Comparison of ENCODE assay signal across 17 cellular contexts in genomic region chr5:33491941-33492340, GRCh38.
"Had no signal": no experiment of that assay in that cellular context is flagged by ENCODE, and none has a peak within 500 bp of the region (broad histone marks: within the 10 kb centered on the region; RNA-seq: fewer than 3 reads in every experiment).

No MANE protein-coding gene starts in this region.

- H3K4me3 ChIP-seq: gastroesophageal sphincter, mucosa of descending colon, suprapubic skin, upper lobe of right lung had no signal

- H3K9me3 ChIP-seq: gastroesophageal sphincter, mucosa of descending colon, suprapubic skin, upper lobe of right lung had no signal

- H3K27me3 ChIP-seq: gastroesophageal sphincter, suprapubic skin, upper lobe of right lung had no signal

- H3K36me3 ChIP-seq: gastroesophageal sphincter, suprapubic skin, upper lobe of right lung had no signal

- H3K4me1 ChIP-seq: suprapubic skin, upper lobe of right lung had no signal

- FAIRE-seq: bronchial epithelial cell had no signal

- DNase-seq: activated CD8-positive, alpha-beta memory T cell treated with anti-CD3 and anti-CD28 coated beads, Interleukin-2, amount 10 ng/mL, durations not matched to agents 7 days and 5 days; activated effector memory CD4-positive, alpha-beta T cell treated with anti-CD3 and anti-CD28 coated beads, Interleukin-2, amount 50 U/mL, for 16 hours; activated T-cell treated with anti-CD3 and anti-CD28 coated beads, Interleukin-2, amount 50 U/mL, for 24 hours; endodermal cell; hippocampal formation; left cardiac atrium; naive thymus-derived CD8-positive, alpha-beta T cell; stimulated activated CD4-positive, alpha-beta T cell treated with anti-CD3 and anti-CD28 coated beads, Interleukin-2, amount 100 ng/mL, for 48 hours; stimulated activated CD8-positive, alpha-beta memory T cell treated with anti-CD3 and anti-CD28 coated beads, Interleukin-4, amount 100 ng/mL, for 48 hours; stimulated activated naive CD8-positive, alpha-beta T cell treated with anti-CD3 and anti-CD28 coated beads, Interleukin-15, Interleukin-2, amounts not matched to agents 100 U/mL and 50 U/mL, for 24 hours; upper lobe of right lung had no signal

- ATAC-seq: activated CD4-positive, CD25-positive, alpha-beta regulatory T cell treated with anti-CD3 and anti-CD28 coated beads, Interleukin-2, amount 50 U/mL, for 24 hours; activated CD8-positive, alpha-beta memory T cell treated with anti-CD3 and anti-CD28 coated beads, Interleukin-2, amount 10 ng/mL, durations not matched to agents 7 days and 5 days; esophagus mucosa; gastroesophageal sphincter; left cardiac atrium; mucosa of descending colon; naive thymus-derived CD8-positive, alpha-beta T cell; stimulated activated naive CD8-positive, alpha-beta T cell treated with anti-CD3 and anti-CD28 coated beads, Interleukin-15, Interleukin-2, amounts not matched to agents 100 U/mL and 50 U/mL, for 24 hours; upper lobe of right lung had no signal

- H3K27ac ChIP-seq: suprapubic skin, upper lobe of right lung had no signal
